Comparison of ENCODE assay signal across 14 cellular contexts in the genomic region with DNA sequence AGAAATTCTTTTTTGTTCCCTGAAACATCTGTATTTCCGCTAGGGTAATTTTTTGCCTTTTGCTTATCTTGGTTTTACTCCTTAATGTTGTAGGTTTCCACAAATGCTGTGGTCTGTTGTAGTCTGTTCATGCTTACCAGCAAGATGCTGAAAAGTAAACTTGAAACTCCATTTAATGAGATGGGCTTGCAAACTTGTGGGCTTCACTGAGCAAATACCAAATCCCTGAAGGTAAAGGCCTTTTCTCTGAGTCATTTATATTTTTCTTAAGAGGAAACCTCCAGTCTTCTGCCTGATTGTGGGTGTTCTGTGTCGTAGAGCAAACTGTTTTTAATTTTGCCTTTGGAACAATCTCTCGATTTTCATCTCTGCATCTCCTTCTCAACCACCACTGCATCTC. TPM values are rescaled to one million over a fixed set of nuclear protein-coding genes. Genes with fewer than 3 reads are reported as not detected.
A peak's percentile ranks its signal among the peaks of the same experiment; 100 is the strongest.
DNase-seq lines count a peak whose midpoint lies in the region; ATAC-seq and TF ChIP-seq lines count a peak whose summit lies in the region.
"Had no signal": no experiment of that assay in that cellular context is flagged by ENCODE, and none has a peak within 500 bp of the region (broad histone marks: within the 10 kb centered on the region; RNA-seq: fewer than 3 reads in every experiment).

No MANE protein-coding gene starts in this region.

- H3K27ac ChIP-seq in PC-3 (ENCODE audit: low read length) (no peak overlapping the region), foreskin keratinocyte (no peak overlapping the region)
- H3K27ac ChIP-seq in naive thymus-derived CD4-positive, alpha-beta T cell (ENCODE audit: low read depth, low read length), result no peak overlapping the region
- H3K27ac ChIP-seq: KMS-11, SJCRH30 had no signal

- H3K4me3 ChIP-seq in PC-3 (ENCODE audit: low read length), result no peak overlapping the region
- no peak overlapping the region for H3K4me3 ChIP-seq in naive thymus-derived CD4-positive, alpha-beta T cell (ENCODE audit: low read length)
- H3K4me3 ChIP-seq: SJCRH30 had no signal

- TF ChIP-seq CTCF in PC-3 (conservative IDR thresholded peaks at IDR 0.05; ENCODE audit: low read depth, low read length) (no peak), foreskin keratinocyte (conservative IDR thresholded peaks at IDR 0.05) (no peak)

- BruUV-seq in PC-3 (replicated peaks; lab: Mats Ljungman, UMichigan), result no TSS peak

- no peaks in the 10 kb centered on the region for H3K9me2 ChIP-seq in PC-3 (replicated peaks; ENCODE audit: low read length)

- H3K9ac ChIP-seq in PC-3 (ENCODE audit: low read length), result no peak overlapping the region
- H3K9ac ChIP-seq: KMS-11 had no signal

- ATAC-seq in activated CD4-positive, alpha-beta T cell treated with anti-CD3 and anti-CD28 coated beads for 36 hours, result peak; percentile 85
- ATAC-seq in GM21737 (IDR thresholded peaks at IDR 0.05; ENCODE audit: unreplicated experiment), result peak; percentile 61
- ATAC-seq in PC-3, result peak; percentile 77
- no peak for ATAC-seq in naive thymus-derived CD4-positive, alpha-beta T cell
- no peak for ATAC-seq in HG03039 (IDR thresholded peaks at IDR 0.05; ENCODE audit: unreplicated experiment)
- ATAC-seq in foreskin keratinocyte, result no peak

- peaks cover 68% of the 10 kb centered on the region for H3K36me3 Mint-ChIP-seq in activated CD4-positive, alpha-beta T cell treated with anti-CD3 and anti-CD28 coated beads for 36 hours (ENCODE audit: low read depth)
- H3K36me3 Mint-ChIP-seq in naive thymus-derived CD4-positive, alpha-beta T cell, result peaks cover 11 to 71% (median 65%) of the 10 kb centered on the region in 5 donors

- DNase-seq in activated CD4-positive, alpha-beta T cell treated with anti-CD3 and anti-CD28 coated beads for 36 hours, result no peak
- DNase-seq in activated CD4-positive, alpha-beta T cell treated with anti-CD3 and anti-CD28 coated beads for 4 hours, result no peak
- DNase-seq in PC-3 (peak; percentile 48), NCI-H2227 (lab: John Stamatoyannopoulos, UW; ENCODE audit: unreplicated experiment) (no peak), foreskin keratinocyte (no peak)
- DNase-seq in naive thymus-derived CD4-positive, alpha-beta T cell, result no peak
- DNase-seq: 8988T; DMS53; NCI-H524 treated with DMSO at 0.1 percent for 48 hours; SJCRH30; stimulated activated CD4-positive, alpha-beta T cell treated with anti-CD3 and anti-CD28 coated beads, Interleukin-2, amount 100 ng/mL, for 24 hours had no signal

- H3K4me1 Mint-ChIP-seq in activated CD4-positive, alpha-beta T cell treated with anti-CD3 and anti-CD28 coated beads for 36 hours, result peaks cover 47% of the 10 kb centered on the region
- H3K4me1 Mint-ChIP-seq in naive thymus-derived CD4-positive, alpha-beta T cell, result peaks cover 0 to 45% (median 36%) of the 10 kb centered on the region in 7 donors

- peaks cover 11% of the 10 kb centered on the region for H3K9me3 ChIP-seq in PC-3 (ENCODE audit: low read length)
- H3K9me3 ChIP-seq in naive thymus-derived CD4-positive, alpha-beta T cell (ENCODE audit: control insufficient read depth in 2 of 3, low read length in 3 of 3), result no peaks in the 10 kb centered on the region
- H3K9me3 ChIP-seq: SJCRH30 had no signal

- H3K4me2 ChIP-seq in PC-3 (ENCODE audit: low read length), result no peak overlapping the region
- H3K4me2 ChIP-seq: KMS-11 had no signal

- H3K4me3 Mint-ChIP-seq in activated CD4-positive, alpha-beta T cell treated with anti-CD3 and anti-CD28 coated beads for 36 hours, result no peak overlapping the region
- peak overlapping the region in 1 of 10 donors; percentile 69 for H3K4me3 Mint-ChIP-seq in naive thymus-derived CD4-positive, alpha-beta T cell

- no peaks in the 10 kb centered on the region for H3F3A ChIP-seq in PC-3 (ENCODE audit: low read length, unreplicated experiment)

- H3K36me3 ChIP-seq in PC-3 (ENCODE audit: low read depth, low read length), result no peaks in the 10 kb centered on the region; the same call in 1 of the 2 replicates
- peaks cover 0 to 37% (median 20%) of the 10 kb centered on the region in 3 experiments for H3K36me3 ChIP-seq in naive thymus-derived CD4-positive, alpha-beta T cell (ENCODE audit: control insufficient read depth in 2 of 3, insufficient read depth in 3 of 3, low read length in 3 of 3)
- H3K36me3 ChIP-seq: SJCRH30 had no signal

- CTCF ChIA-PET in activated CD4-positive, alpha-beta T cell treated with anti-CD3 and anti-CD28 coated beads for 36 hours (lab: Charles Lee), result no interaction called here
- CTCF ChIA-PET in PC-3 (lab: Charles Lee), result no interaction called here
- CTCF ChIA-PET in naive thymus-derived CD4-positive, alpha-beta T cell (lab: Charles Lee), result no interaction called here

- no peak overlapping the region for H2AFZ ChIP-seq in PC-3 (ENCODE audit: low read length)

- H3K27ac Mint-ChIP-seq in activated CD4-positive, alpha-beta T cell treated with anti-CD3 and anti-CD28 coated beads for 36 hours, result peak overlapping the region; percentile 86
- peak overlapping the region in 5 of 9 donors; percentile 11 to 80 (median 17) for H3K27ac Mint-ChIP-seq in naive thymus-derived CD4-positive, alpha-beta T cell

- no peaks in the 10 kb centered on the region for H3K27me3 Mint-ChIP-seq in activated CD4-positive, alpha-beta T cell treated with anti-CD3 and anti-CD28 coated beads for 36 hours
- no peaks in the 10 kb centered on the region for H3K27me3 Mint-ChIP-seq in naive thymus-derived CD4-positive, alpha-beta T cell

- intact Hi-C loops in activated CD4-positive, alpha-beta T cell treated with anti-CD3 and anti-CD28 coated beads for 36 hours (cut with DNase I, micrococcal nuclease), result loop anchor here (1.0 to 2.0 kb wide), 4 partner anchors 10 to 32 kb away; partner anchors contain the start of gene SP140 (in 1 of the 2)
- intact Hi-C loops in PC-3 (cut with micrococcal nuclease), result loop anchor here (5.0 kb wide), 1 partner anchor 182 kb away; the partner anchor contains the start of gene SP100
- intact Hi-C loops in naive thymus-derived CD4-positive, alpha-beta T cell (cut with micrococcal nuclease), result loop anchor here in 1 of 2 donors (1.0 kb wide), 1 partner anchor 10 kb away; the partner anchor contains the start of gene SP140

- H3K27me3 ChIP-seq in PC-3 (ENCODE audit: low read length) (no peaks in the 10 kb centered on the region), foreskin keratinocyte (no peaks in the 10 kb centered on the region)
- no peaks in the 10 kb centered on the region for H3K27me3 ChIP-seq in naive thymus-derived CD4-positive, alpha-beta T cell (ENCODE audit: control insufficient read depth in 2 of 2, insufficient read depth in 2 of 2, low read length in 2 of 2)
- H3K27me3 ChIP-seq: SJCRH30 had no signal

- no peaks in the 10 kb centered on the region for H4K20me1 ChIP-seq in PC-3 (ENCODE audit: low read length)

- H3K79me2 ChIP-seq in PC-3 (ENCODE audit: low read length), result no peaks in the 10 kb centered on the region

- POLR2A ChIA-PET in activated CD4-positive, alpha-beta T cell treated with anti-CD3 and anti-CD28 coated beads for 36 hours (lab: Charles Lee), result no interaction called here
- POLR2A ChIA-PET in PC-3 (lab: Charles Lee; ENCODE audit: unreplicated experiment), result no interaction called here
- POLR2A ChIA-PET in naive thymus-derived CD4-positive, alpha-beta T cell (lab: Charles Lee), result no interaction called here

- peaks cover 14% of the 10 kb centered on the region for H3K9me3 Mint-ChIP-seq in activated CD4-positive, alpha-beta T cell treated with anti-CD3 and anti-CD28 coated beads for 36 hours (ENCODE audit: low read depth)
- H3K9me3 Mint-ChIP-seq in naive thymus-derived CD4-positive, alpha-beta T cell, result peaks cover 3 to 18% (median 16%) of the 10 kb centered on the region in 11 donors

- H3K4me1 ChIP-seq in PC-3 (ENCODE audit: insufficient read depth, low read length), result peaks cover 13% of the 10 kb centered on the region
- H3K4me1 ChIP-seq in naive thymus-derived CD4-positive, alpha-beta T cell (ENCODE audit: control insufficient read depth in 2 of 2, insufficient read depth in 2 of 2, low read length in 2 of 2), result peaks cover 0 to 15% of the 10 kb centered on the region in 2 donors
- H3K4me1 ChIP-seq in foreskin keratinocyte, result peaks cover 7% of the 10 kb centered on the region
- H3K4me1 ChIP-seq: SJCRH30 had no signal

RNA-seq across cellular contexts. Expression of gene SP140, which starts 9.3 kb away (rescaled TPM):
- 10 to 100 TPM; 71.3 to 84.2 TPM for total RNA-seq in activated CD4-positive, alpha-beta T cell treated with anti-CD3 and anti-CD28 coated beads for 36 hours
- total RNA-seq in PC-3 (2014; rRNA removed) (1.7 TPM in 1 of 2 replicates, not detected in the other), foreskin keratinocyte (0.18 and 1.1 TPM in 2 replicates)
- total RNA-seq in naive thymus-derived CD4-positive, alpha-beta T cell, result 100 to 1,000 TPM in 1 of 5 experiments, 10 to 100 TPM in 4; 34.5 to 120 (median 45.2) TPM
- polyA plus RNA-seq in naive thymus-derived CD4-positive, alpha-beta T cell, result 10 to 100 TPM; 11.3 to 13.0 TPM
- 0.19 and 0.37 TPM in 2 replicates for polyA plus RNA-seq in foreskin keratinocyte

RNA-seq across cellular contexts. Expression of gene SP110, which starts 15.1 kb away (rescaled TPM):
- total RNA-seq in activated CD4-positive, alpha-beta T cell treated with anti-CD3 and anti-CD28 coated beads for 36 hours, result 100 to 1,000 TPM in 1 of 2 experiments, 10 to 100 TPM in 1; 96.2 to 111 TPM
- total RNA-seq in PC-3 (2014; rRNA removed) (3.5 and 6.7 TPM in 2 replicates), foreskin keratinocyte (29.9 and 32.1 TPM in 2 replicates)
- 100 to 1,000 TPM in 4 of 5 experiments, 10 to 100 TPM in 1; 97.5 to 182 (median 117) TPM for total RNA-seq in naive thymus-derived CD4-positive, alpha-beta T cell
- polyA plus RNA-seq in naive thymus-derived CD4-positive, alpha-beta T cell, result 100 to 1,000 TPM in 1 of 2 donors, 10 to 100 TPM in 1; 89.8 to 101 TPM
- 17.7 and 18.0 TPM in 2 replicates for polyA plus RNA-seq in foreskin keratinocyte

Comparison
In these comparisons a context has a peak if more than half of its experiments do, and no peak if none do; other contexts are left out.
1. ATAC-seq: peak in activated CD4-positive, alpha-beta T cell treated with anti-CD3 and anti-CD28 coated beads for 36 hours (single experiment), GM21737 (single experiment) and PC-3 (single experiment); none in naive thymus-derived CD4-positive, alpha-beta T cell (single experiment), HG03039 (single experiment) and foreskin keratinocyte (single experiment).
2. RNA of gene SP140, which starts 9.3 kb away (total RNA-seq): 71.3 to 84.2 TPM in activated CD4-positive, alpha-beta T cell treated with anti-CD3 and anti-CD28 coated beads for 36 hours and 34.5 to 120 TPM in naive thymus-derived CD4-positive, alpha-beta T cell; 0.18 to 1.1 TPM in foreskin keratinocyte and 1.7 TPM in PC-3; every median in the first group is over 10 times any median in the second.